In the genomic region with DNA sequence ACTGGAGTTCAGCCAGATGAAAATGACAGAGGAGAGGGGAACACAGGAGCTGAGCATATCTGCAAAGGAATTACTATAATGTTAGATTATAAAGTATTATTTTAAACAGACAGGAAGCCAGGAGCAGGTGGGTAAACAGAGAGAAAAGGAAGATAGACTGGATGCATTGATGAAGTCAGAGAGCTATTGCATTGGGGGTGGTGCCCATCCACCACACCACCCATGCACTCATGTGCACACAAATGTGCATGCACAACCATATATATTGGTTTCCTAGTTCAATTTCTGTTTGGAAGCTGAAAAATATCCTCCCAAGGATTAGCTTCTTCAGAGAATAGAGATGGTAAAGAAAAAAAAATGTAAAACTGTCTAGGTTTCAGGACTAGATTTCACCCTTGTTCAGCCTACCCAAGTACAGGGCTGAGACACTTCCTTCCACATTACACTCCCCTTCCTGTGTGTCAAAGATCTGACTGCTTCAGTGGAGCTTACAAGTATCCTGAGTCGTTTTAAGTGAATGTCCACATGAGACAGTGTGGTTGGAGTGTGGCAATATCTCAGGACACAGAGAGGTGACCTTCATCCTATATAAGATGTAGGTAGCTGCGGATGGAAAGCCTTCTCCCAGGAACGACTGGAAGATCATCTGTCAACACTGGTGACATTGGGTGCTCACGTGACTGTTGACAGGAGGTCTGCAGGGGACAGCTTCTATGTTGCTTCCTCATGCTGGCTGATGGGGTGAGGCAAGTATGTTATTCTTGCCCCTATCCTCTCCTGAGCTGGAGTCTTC, we compare ENCODE assay signal across 12 cellular contexts. TPM values are rescaled to one million over a fixed set of nuclear protein-coding genes. Genes with fewer than 3 reads are reported as not detected.
DNase-seq lines count a peak whose midpoint lies in the region; ATAC-seq and TF ChIP-seq lines count a peak whose summit lies in the region.
"Had no signal": no experiment of that assay in that cellular context is flagged by ENCODE, and none has a peak within 500 bp of the region (broad histone marks: within the 10 kb centered on the region; RNA-seq: fewer than 3 reads in every experiment).

No MANE protein-coding gene starts in this region.

- no peak overlapping the region for H2BK5ac ChIP-seq in trophoblast cell (ENCODE audit: low read depth, low read length, poor library complexity)

- no peak overlapping the region for H3K9ac ChIP-seq in trophoblast cell (ENCODE audit: low read length)

- H4K91ac ChIP-seq in trophoblast cell (ENCODE audit: low read depth, low read length) = no peak overlapping the region

- no peaks in the 10 kb centered on the region for H3K27me3 ChIP-seq in CD4-positive, alpha-beta T cell (ENCODE audit: control insufficient read depth, insufficient read depth, low read length)
- no peaks in the 10 kb centered on the region for H3K27me3 ChIP-seq in trophoblast cell (ENCODE audit: insufficient read depth, low read length)

- H3K4me2 ChIP-seq in trophoblast cell (ENCODE audit: low read length) = no peak overlapping the region
- H3K4me2 ChIP-seq: smooth muscle cell had no signal

- H3K18ac ChIP-seq in trophoblast cell (ENCODE audit: low read length) = no peak overlapping the region

- no peaks in the 10 kb centered on the region for H3K79me1 ChIP-seq in trophoblast cell (ENCODE audit: low read length)

- H3K4me3 Mint-ChIP-seq in CD4-positive, alpha-beta T cell = peak overlapping the region; percentile 50
- peak overlapping the region; percentile 43 for H3K4me3 Mint-ChIP-seq in T-helper 2 cell treated with Interferon-gamma antibody and Interleukin-4, amounts not matched to agents 5 μg/mL and 100 μg/mL, for 36 hours
- H3K4me3 Mint-ChIP-seq in chondrocyte (ENCODE audit: unreplicated experiment) = no peak overlapping the region

- no peak overlapping the region for H4K8ac ChIP-seq in trophoblast cell (ENCODE audit: low read depth, low read length)

- peaks cover 33% of the 10 kb centered on the region for H3K4me1 Mint-ChIP-seq in CD4-positive, alpha-beta T cell (ENCODE audit: low read depth)
- H3K4me1 Mint-ChIP-seq in T-helper 2 cell treated with Interferon-gamma antibody and Interleukin-4, amounts not matched to agents 5 μg/mL and 100 μg/mL, for 36 hours (ENCODE audit: low read depth) = peaks cover 23% of the 10 kb centered on the region
- H3K4me1 Mint-ChIP-seq in chondrocyte (ENCODE audit: low read depth) = no peaks in the 10 kb centered on the region

- intact Hi-C loops in CD4-positive, alpha-beta T cell (cut with DNase I, micrococcal nuclease) = loop anchor here (2.0 to 5.0 kb wide), 3 partner anchors 34 to 379 kb away; no protein-coding TSS in a partner anchor
- intact Hi-C loops in left colon (cut with DNase I, micrococcal nuclease) = loop anchor here in 1 of 2 donors (2.0 to 10.0 kb wide), 3 partner anchors 65 to 327 kb away; no protein-coding TSS in a partner anchor

- H3K4me3 ChIP-seq in trophoblast cell (ENCODE audit: low read depth, low read length) = no peak overlapping the region
- H3K4me3 ChIP-seq: smooth muscle cell had no signal

- H3K27ac Mint-ChIP-seq in CD4-positive, alpha-beta T cell = peak overlapping the region; percentile 90
- H3K27ac Mint-ChIP-seq in T-helper 2 cell treated with Interferon-gamma antibody and Interleukin-4, amounts not matched to agents 5 μg/mL and 100 μg/mL, for 36 hours = peak overlapping the region; percentile 81
- no peak overlapping the region for H3K27ac Mint-ChIP-seq in chondrocyte (ENCODE audit: unreplicated experiment)

- no peak overlapping the region for H2BK12ac ChIP-seq in trophoblast cell (ENCODE audit: low read length)

- POLR2A ChIA-PET in CD4-positive, alpha-beta T cell (lab: Charles Lee) = interaction anchor here (0.6 to 3.6 kb wide), 18 partner anchors 13 to 160 kb away, joined by 3 to 63 read pairs (median 5); a partner anchor contains a TSS

- no peak overlapping the region for H3K4ac ChIP-seq in trophoblast cell (ENCODE audit: low read depth, low read length)

- DNase-seq in CD4-positive, alpha-beta T cell = no peak
- no peak for DNase-seq in T-helper 2 cell treated with Interferon-gamma antibody and Interleukin-4, amounts not matched to agents 5 μg/mL and 100 μg/mL, for 36 hours (ENCODE audit: low spot score)
- DNase-seq in left colon (no peak), trophoblast cell (no peak), chondrocyte (ENCODE audit: low spot score) (no peak), inferior parietal cortex (ENCODE audit: extremely low spot score) (no peak)
- DNase-seq: caudate nucleus; foreskin melanocyte; stimulated activated naive CD4-positive, alpha-beta T cell treated with Interleukin-2 at 50 U/mL for 16 hours had no signal

- no peak overlapping the region for H3K14ac ChIP-seq in trophoblast cell (ENCODE audit: low read length)

- H2BK120ac ChIP-seq in trophoblast cell (ENCODE audit: insufficient read depth, low read length, poor library complexity) = no peak overlapping the region

- no peaks in the 10 kb centered on the region for H3K79me2 ChIP-seq in trophoblast cell (ENCODE audit: control insufficient read depth, insufficient read depth, low read length, poor library complexity)

- ATAC-seq in CD4-positive, alpha-beta T cell (ENCODE audit: poor library complexity) = peak; percentile 86
- ATAC-seq in GM19351 (IDR thresholded peaks at IDR 0.05; ENCODE audit: unreplicated experiment) (peak; percentile 54), left colon (peak; percentile 58), GM18511 (IDR thresholded peaks at IDR 0.05; ENCODE audit: unreplicated experiment) (no peak)

- no peak overlapping the region for H2AFZ ChIP-seq in trophoblast cell (ENCODE audit: insufficient read depth, low read length, poor library complexity)

- CTCF ChIA-PET in CD4-positive, alpha-beta T cell (lab: Charles Lee) = interaction anchor here (0.8 to 5.5 kb wide), 13 partner anchors 8 to 305 kb away, joined by 3 to 230 read pairs (median 13); a partner anchor contains a TSS

- no peaks in the 10 kb centered on the region for H3K9me3 ChIP-seq in CD4-positive, alpha-beta T cell (ENCODE audit: control insufficient read depth, low read length)
- no peaks in the 10 kb centered on the region for H3K9me3 ChIP-seq in trophoblast cell (ENCODE audit: insufficient read depth, low read depth, low read length)

- no peak overlapping the region for H2AK5ac ChIP-seq in trophoblast cell (ENCODE audit: low read length)

- H4K12ac ChIP-seq in trophoblast cell (ENCODE audit: low read depth, low read length) = no peak overlapping the region

- TF ChIP-seq CTCF in CD4-positive, alpha-beta T cell (IDR thresholded peaks at IDR 0.05) = no peak
- no peak for TF ChIP-seq CTCF in chondrocyte (IDR thresholded peaks at IDR 0.05)

- H3K9me3 Mint-ChIP-seq in CD4-positive, alpha-beta T cell = no peaks in the 10 kb centered on the region
- no peaks in the 10 kb centered on the region for H3K9me3 Mint-ChIP-seq in T-helper 2 cell treated with Interferon-gamma antibody and Interleukin-4, amounts not matched to agents 5 μg/mL and 100 μg/mL, for 36 hours
- no peaks in the 10 kb centered on the region for H3K9me3 Mint-ChIP-seq in chondrocyte (ENCODE audit: low read depth)

- no CpG with 5 or more reads among the region's 4 CpGs for WGBS in trophoblast cell (ENCODE audit: extremely low coverage, insufficient coverage, insufficient read length)

- H3K36me3 Mint-ChIP-seq in CD4-positive, alpha-beta T cell (ENCODE audit: low read depth) = no peaks in the 10 kb centered on the region
- H3K36me3 Mint-ChIP-seq in T-helper 2 cell treated with Interferon-gamma antibody and Interleukin-4, amounts not matched to agents 5 μg/mL and 100 μg/mL, for 36 hours (ENCODE audit: low read depth) = no peaks in the 10 kb centered on the region
- no peaks in the 10 kb centered on the region for H3K36me3 Mint-ChIP-seq in chondrocyte (ENCODE audit: low read depth)

- H3K27ac ChIP-seq in CD4-positive, alpha-beta T cell (ENCODE audit: low read depth, low read length) = peak overlapping the region; percentile 40
- no peak overlapping the region for H3K27ac ChIP-seq in trophoblast cell (ENCODE audit: low read depth, low read length)

- H3K4me1 ChIP-seq in trophoblast cell (ENCODE audit: control insufficient read depth in 1 of 2, insufficient read depth in 2 of 2, low read length in 2 of 2) = no peaks in the 10 kb centered on the region

- H3K23ac ChIP-seq in trophoblast cell (ENCODE audit: low read length) = no peak overlapping the region

- H3K27me3 Mint-ChIP-seq in CD4-positive, alpha-beta T cell = no peaks in the 10 kb centered on the region
- no peaks in the 10 kb centered on the region for H3K27me3 Mint-ChIP-seq in T-helper 2 cell treated with Interferon-gamma antibody and Interleukin-4, amounts not matched to agents 5 μg/mL and 100 μg/mL, for 36 hours (ENCODE audit: low read depth)
- H3K27me3 Mint-ChIP-seq in chondrocyte (ENCODE audit: low read depth) = peaks cover 9% of the 10 kb centered on the region

- H3K36me3 ChIP-seq in trophoblast cell (ENCODE audit: control insufficient read depth in 1 of 2, insufficient read depth in 2 of 2, low read length in 2 of 2) = no peaks in the 10 kb centered on the region

RNA-seq across cellular contexts. Expression of a gene that starts 12.2 kb away (rescaled TPM):
- 10 to 100 TPM; 70.9 to 75.0 TPM for total RNA-seq in CD4-positive, alpha-beta T cell
- total RNA-seq in left colon (100 to 1,000 TPM in 1 of 2 donors, 10 to 100 TPM in 1; 50.8 to 136 TPM), chondrocyte (81.1 to 102 TPM (median 99.4 TPM) in 3 replicates)
- 18.0 and 18.1 TPM in 2 replicates for polyA plus RNA-seq in trophoblast cell (2013)

RNA-seq across cellular contexts. Expression of a gene that starts 40.8 kb away (rescaled TPM):
- total RNA-seq in CD4-positive, alpha-beta T cell = 100 to 1,000 TPM; 182 to 184 TPM
- 10 to 100 TPM in 1 of 2 donors, 1 to 10 TPM in 1; 5.2 to 11.2 TPM for total RNA-seq in left colon
- polyA plus RNA-seq in trophoblast cell (2013) = 15.4 and 15.6 TPM in 2 replicates
- 34.5 to 42.5 TPM (median 36.4 TPM) in 3 replicates for total RNA-seq in chondrocyte

RNA-seq across cellular contexts. Expression of a gene that starts 57.8 kb away (rescaled TPM):
- total RNA-seq in CD4-positive, alpha-beta T cell = under 1 TPM in 1 of 2 experiments, not detected in 1; 0.27 TPM
- total RNA-seq in left colon (10 to 100 TPM in 1 of 2 donors, 1 to 10 TPM in 1; 4.6 to 22.4 TPM), chondrocyte (40.9 to 123 TPM (median 120 TPM) in 3 replicates)
- polyA plus RNA-seq in trophoblast cell (2013) = 36.3 and 39.8 TPM in 2 replicates

Comparison
In these comparisons a context has a peak if more than half of its experiments do, and no peak if none do; other contexts are left out.
1. RNA of a gene that starts 57.8 kb away (total RNA-seq): 40.9 to 123 TPM in chondrocyte and 4.6 to 22.4 TPM in left colon; 0.27 TPM in CD4-positive, alpha-beta T cell; every median in the first group is over 4 times any median in the second.